Comparison of ENCODE assay signal across 14 cellular contexts in the genomic region with DNA sequence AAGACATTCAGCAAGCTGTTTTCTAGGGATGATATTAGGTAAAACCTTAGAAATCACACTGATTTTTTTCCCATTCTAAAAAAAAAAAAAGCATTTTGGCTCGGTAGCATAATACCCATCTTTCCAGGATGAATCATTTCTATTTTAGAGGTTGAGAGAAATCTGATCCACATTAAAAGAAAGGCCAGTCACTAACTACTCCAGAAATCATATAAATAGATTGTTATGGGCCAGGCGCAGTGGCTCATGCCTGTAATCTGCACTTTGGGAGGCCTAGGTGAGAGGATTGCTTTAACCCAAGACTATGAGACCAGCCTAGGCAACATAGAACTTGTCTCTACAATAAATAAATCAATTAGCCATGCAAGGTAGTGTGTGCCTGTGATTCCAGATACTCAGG.
DNase-seq lines count a peak whose midpoint lies in the region; ATAC-seq and TF ChIP-seq lines count a peak whose summit lies in the region.
"Had no signal": no experiment of that assay in that cellular context is flagged by ENCODE, and none has a peak within 500 bp of the region (broad histone marks: within the 10 kb centered on the region; RNA-seq: fewer than 3 reads in every experiment).

No MANE protein-coding gene starts in this region.

- H3K9me2 ChIP-seq in SK-N-SH, result no peaks in the 10 kb centered on the region

- H3K9ac ChIP-seq in SK-N-SH, result peak overlapping the region; percentile 65

- no peaks in the 10 kb centered on the region for H4K20me1 ChIP-seq in SK-N-SH (ENCODE audit: insufficient read depth)

- no peaks in the 10 kb centered on the region for H3K36me3 Mint-ChIP-seq in stimulated activated effector memory CD8-positive, alpha-beta T cell treated with anti-CD3 and anti-CD28 coated beads, Interleukin-12 subunit alpha, Interleukin-12 subunit beta, amount 100 ng/mL, for 72 hours
- H3K36me3 Mint-ChIP-seq: CD4-positive, alpha-beta memory T cell; IgD-negative memory B cell had no signal

- no peak for TF ChIP-seq CTCF in SK-N-SH (IDR thresholded peaks at IDR 0.05)
- TF ChIP-seq CTCF in fibroblast of villous mesenchyme (IDR thresholded peaks at IDR 0.05; ENCODE audit: insufficient read depth, low read depth, low read length), result no peak
- no peak for TF ChIP-seq CTCF in retinal pigment epithelial cell (conservative IDR thresholded peaks at IDR 0.05; ENCODE audit: low read depth, low read length)

- H3K27me3 ChIP-seq in SK-N-SH (ENCODE audit: insufficient read depth), result no peaks in the 10 kb centered on the region

- no peak for TF ChIP-seq RAD21 in SK-N-SH (IDR thresholded peaks at IDR 0.05; ENCODE audit: low read length)

- peak; percentile 64 for DNase-seq in EL
- DNase-seq in SK-N-SH, result no peak
- DNase-seq in fibroblast of villous mesenchyme (ENCODE audit: low read depth), result peak; percentile 69
- peak; percentile 27 for DNase-seq in retinal pigment epithelial cell (ENCODE audit: low read depth)
- DNase-seq in NCI-H345 treated with DMSO at 0.1 percent for 48 hours (lab: John Stamatoyannopoulos, UW; ENCODE audit: unreplicated experiment), result no peak
- DNase-seq in stimulated activated effector memory CD8-positive, alpha-beta T cell treated with anti-CD3 and anti-CD28 coated beads, Interleukin-12 subunit alpha, Interleukin-12 subunit beta, amount 100 ng/mL, for 72 hours (ENCODE audit: low spot score in 2 of 2), result no peak
- DNase-seq: activated naive CD8-positive, alpha-beta T cell treated with anti-CD3 and anti-CD28 coated beads, Interleukin-2, amount 50 U/mL, for 24 hours; CD4-positive, alpha-beta memory T cell; NCI-H1436; NCI-H526 treated with DMSO at 0.1 percent for 48 hours; SHP77 had no signal

- H3F3A ChIP-seq in SK-N-SH (replicated peaks; ENCODE audit: insufficient read depth), result peaks cover 13% of the 10 kb centered on the region

- no peak overlapping the region for H2AFZ ChIP-seq in SK-N-SH (ENCODE audit: low read depth)

- no peaks in the 10 kb centered on the region for H3K79me2 ChIP-seq in SK-N-SH (ENCODE audit: insufficient read depth)

- CTCF ChIA-PET in SK-N-SH (lab: Yijun Ruan, JAX), result interaction anchor here (1.0 to 1.3 kb wide), 2 partner anchors 9 to 11 kb away, joined by 3 read pairs; no protein-coding TSS in a partner anchor

- TF ChIP-seq EP300 in SK-N-SH (IDR thresholded peaks at IDR 0.05; ENCODE audit: borderline replicate concordance in 1 of 2, low read depth in 1 of 2, low read length in 1 of 2), result peak in 1 of 2 experiments; percentile 37; a peak in 1 of 4 replicates

- H3K4me1 ChIP-seq in SK-N-SH (ENCODE audit: control insufficient read depth in 1 of 2, insufficient read depth in 2 of 2, low read depth in 1 of 2, low read length in 1 of 2), result peaks cover 3 to 11% of the 10 kb centered on the region in 2 experiments; a peak in 3 of 4 replicates

- no peaks in the 10 kb centered on the region for H3K9me3 Mint-ChIP-seq in stimulated activated effector memory CD8-positive, alpha-beta T cell treated with anti-CD3 and anti-CD28 coated beads, Interleukin-12 subunit alpha, Interleukin-12 subunit beta, amount 100 ng/mL, for 72 hours
- H3K9me3 Mint-ChIP-seq: activated naive CD8-positive, alpha-beta T cell treated with anti-CD3 and anti-CD28 coated beads, Interleukin-2, amount 50 U/mL, for 24 hours had no signal

- H3K4me1 Mint-ChIP-seq in stimulated activated effector memory CD8-positive, alpha-beta T cell treated with anti-CD3 and anti-CD28 coated beads, Interleukin-12 subunit alpha, Interleukin-12 subunit beta, amount 100 ng/mL, for 72 hours, result no peaks in the 10 kb centered on the region
- H3K4me1 Mint-ChIP-seq: activated naive CD8-positive, alpha-beta T cell treated with anti-CD3 and anti-CD28 coated beads, Interleukin-2, amount 50 U/mL, for 24 hours; CD4-positive, alpha-beta memory T cell; IgD-negative memory B cell had no signal

- H3K27ac ChIP-seq in SK-N-SH (ENCODE audit: low read depth in 2 of 2, low read length in 1 of 2), result peak overlapping the region in 1 of 2 experiments; percentile 97; a peak in 2 of 4 replicates

- no peak overlapping the region for H3K27ac Mint-ChIP-seq in stimulated activated effector memory CD8-positive, alpha-beta T cell treated with anti-CD3 and anti-CD28 coated beads, Interleukin-12 subunit alpha, Interleukin-12 subunit beta, amount 100 ng/mL, for 72 hours
- H3K27ac Mint-ChIP-seq: activated naive CD8-positive, alpha-beta T cell treated with anti-CD3 and anti-CD28 coated beads, Interleukin-2, amount 50 U/mL, for 24 hours; CD4-positive, alpha-beta memory T cell; IgD-negative memory B cell had no signal

- peak overlapping the region; percentile 60 for H3K4me2 ChIP-seq in SK-N-SH

- 8% methylated on average over 2 of the region's 2 CpGs for WGBS in SK-N-SH (ENCODE audit: low lambda C conversion rate)

- no peak overlapping the region for H3K4me3 Mint-ChIP-seq in stimulated activated effector memory CD8-positive, alpha-beta T cell treated with anti-CD3 and anti-CD28 coated beads, Interleukin-12 subunit alpha, Interleukin-12 subunit beta, amount 100 ng/mL, for 72 hours
- H3K4me3 Mint-ChIP-seq: activated naive CD8-positive, alpha-beta T cell treated with anti-CD3 and anti-CD28 coated beads, Interleukin-2, amount 50 U/mL, for 24 hours; CD4-positive, alpha-beta memory T cell; IgD-negative memory B cell had no signal

- H3K9me3 ChIP-seq in SK-N-SH, result no peaks in the 10 kb centered on the region

- ATAC-seq in GM18517 (IDR thresholded peaks at IDR 0.05; ENCODE audit: unreplicated experiment), result no peak
- ATAC-seq in HG03457 (IDR thresholded peaks at IDR 0.05; ENCODE audit: unreplicated experiment), result no peak
- ATAC-seq in stimulated activated effector memory CD8-positive, alpha-beta T cell treated with anti-CD3 and anti-CD28 coated beads, Interleukin-12 subunit alpha, Interleukin-12 subunit beta, amount 100 ng/mL, for 72 hours, result no peak
- ATAC-seq: activated naive CD8-positive, alpha-beta T cell treated with anti-CD3 and anti-CD28 coated beads, Interleukin-2, amount 50 U/mL, for 24 hours had no signal

- H3K4me3 ChIP-seq in SK-N-SH (ENCODE audit: low read depth in 2 of 2, low read length in 1 of 2), result 0 out of 4 replicates have a peak overlapping the region, but pooled peaks of 1 of the 2 experiments have one; percentile 2
- H3K4me3 ChIP-seq in fibroblast of villous mesenchyme (ENCODE audit: low read depth, low read length), result no peak overlapping the region
- no peak overlapping the region for H3K4me3 ChIP-seq in retinal pigment epithelial cell (ENCODE audit: low read length)

- POLR2A ChIA-PET in SK-N-SH (lab: Yijun Ruan, JAX), result no interaction called here

- H3K36me3 ChIP-seq in SK-N-SH (replicated peaks in 1 of 2; ENCODE audit: control insufficient read depth in 1 of 2, insufficient read depth in 2 of 2, low read length in 1 of 2), result no peaks in the 10 kb centered on the region

TF ChIP-seq in SK-N-SH, 30 proteins besides CTCF, POLR2A, EP300 and RAD21:
- TF ChIP-seq MEF2A (IDR thresholded peaks at IDR 0.05; ENCODE audit: borderline replicate concordance, low read depth) (peak; percentile 97), FOSL2 (IDR thresholded peaks at IDR 0.05; ENCODE audit: borderline replicate concordance, low read depth) (peak; percentile 81), SIN3A (IDR thresholded peaks at IDR 0.05; ENCODE audit: borderline replicate concordance, low read depth, low read length) (no peak), NRF1 (IDR thresholded peaks at IDR 0.05; ENCODE audit: low read depth, low read length) (no peak), TCF12 (IDR thresholded peaks at IDR 0.05) (peak; percentile 69), NFIC (IDR thresholded peaks at IDR 0.05; ENCODE audit: borderline replicate concordance) (peak; percentile 86), JUND (IDR thresholded peaks at IDR 0.05) (peak; percentile 78), POLR2AphosphoS5 (IDR thresholded peaks at IDR 0.05; ENCODE audit: low read depth, low read length) (peak; percentile 26; the same call in 1 of the 2 replicates), TEAD4 (IDR thresholded peaks at IDR 0.05; ENCODE audit: borderline replicate concordance, insufficient read depth) (0 out of 2 replicates have a peak, but pooled peaks have one; percentile 18), RXRA (IDR thresholded peaks at IDR 0.05; ENCODE audit: borderline replicate concordance, low read depth) (no peak)
- TF ChIP-seq, protein P1, sequence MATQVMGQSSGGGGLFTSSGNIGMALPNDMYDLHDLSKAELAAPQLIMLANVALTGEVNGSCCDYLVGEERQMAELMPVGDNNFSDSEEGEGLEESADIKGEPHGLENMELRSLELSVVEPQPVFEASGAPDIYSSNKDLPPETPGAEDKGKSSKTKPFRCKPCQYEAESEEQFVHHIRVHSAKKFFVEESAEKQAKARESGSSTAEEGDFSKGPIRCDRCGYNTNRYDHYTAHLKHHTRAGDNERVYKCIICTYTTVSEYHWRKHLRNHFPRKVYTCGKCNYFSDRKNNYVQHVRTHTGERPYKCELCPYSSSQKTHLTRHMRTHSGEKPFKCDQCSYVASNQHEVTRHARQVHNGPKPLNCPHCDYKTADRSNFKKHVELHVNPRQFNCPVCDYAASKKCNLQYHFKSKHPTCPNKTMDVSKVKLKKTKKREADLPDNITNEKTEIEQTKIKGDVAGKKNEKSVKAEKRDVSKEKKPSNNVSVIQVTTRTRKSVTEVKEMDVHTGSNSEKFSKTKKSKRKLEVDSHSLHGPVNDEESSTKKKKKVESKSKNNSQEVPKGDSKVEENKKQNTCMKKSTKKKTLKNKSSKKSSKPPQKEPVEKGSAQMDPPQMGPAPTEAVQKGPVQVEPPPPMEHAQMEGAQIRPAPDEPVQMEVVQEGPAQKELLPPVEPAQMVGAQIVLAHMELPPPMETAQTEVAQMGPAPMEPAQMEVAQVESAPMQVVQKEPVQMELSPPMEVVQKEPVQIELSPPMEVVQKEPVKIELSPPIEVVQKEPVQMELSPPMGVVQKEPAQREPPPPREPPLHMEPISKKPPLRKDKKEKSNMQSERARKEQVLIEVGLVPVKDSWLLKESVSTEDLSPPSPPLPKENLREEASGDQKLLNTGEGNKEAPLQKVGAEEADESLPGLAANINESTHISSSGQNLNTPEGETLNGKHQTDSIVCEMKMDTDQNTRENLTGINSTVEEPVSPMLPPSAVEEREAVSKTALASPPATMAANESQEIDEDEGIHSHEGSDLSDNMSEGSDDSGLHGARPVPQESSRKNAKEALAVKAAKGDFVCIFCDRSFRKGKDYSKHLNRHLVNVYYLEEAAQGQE (IDR thresholded peaks at IDR 0.05; ENCODE audit: low read depth, low read length), result no peak
- TF ChIP-seq, protein P2, sequence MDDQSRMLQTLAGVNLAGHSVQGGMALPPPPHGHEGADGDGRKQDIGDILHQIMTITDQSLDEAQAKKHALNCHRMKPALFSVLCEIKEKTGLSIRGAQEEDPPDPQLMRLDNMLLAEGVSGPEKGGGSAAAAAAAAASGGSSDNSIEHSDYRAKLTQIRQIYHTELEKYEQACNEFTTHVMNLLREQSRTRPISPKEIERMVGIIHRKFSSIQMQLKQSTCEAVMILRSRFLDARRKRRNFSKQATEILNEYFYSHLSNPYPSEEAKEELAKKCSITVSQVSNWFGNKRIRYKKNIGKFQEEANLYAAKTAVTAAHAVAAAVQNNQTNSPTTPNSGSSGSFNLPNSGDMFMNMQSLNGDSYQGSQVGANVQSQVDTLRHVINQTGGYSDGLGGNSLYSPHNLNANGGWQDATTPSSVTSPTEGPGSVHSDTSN (IDR thresholded peaks at IDR 0.05), result 0 out of 2 replicates have a peak, but pooled peaks have one; percentile 26

Comparison
In these comparisons a context has a peak if more than half of its experiments do, and no peak if none do; other contexts are left out.
1. DNase-seq: peak in EL (single experiment), fibroblast of villous mesenchyme (single experiment) and retinal pigment epithelial cell (single experiment); none in SK-N-SH (single experiment), NCI-H345 treated with DMSO at 0.1 percent for 48 hours (single experiment) and stimulated activated effector memory CD8-positive, alpha-beta T cell treated with anti-CD3 and anti-CD28 coated beads, Interleukin-12 subunit alpha, Interleukin-12 subunit beta, amount 100 ng/mL, for 72 hours (0 of 2).